17 cellular contexts compared by ENCODE assay signal in genomic region chr1:213075725-213076124, GRCh38. TPM values are rescaled to one million over a fixed set of nuclear protein-coding genes. Genes with fewer than 3 reads are reported as not detected.
A peak's percentile ranks its signal among the peaks of the same experiment; 100 is the strongest.
DNase-seq lines count a peak whose midpoint lies in the region; ATAC-seq, FAIRE-seq and TF ChIP-seq lines count a peak whose summit lies in the region.
"Had no signal": no experiment of that assay in that cellular context is flagged by ENCODE, and none has a peak within 500 bp of the region (broad histone marks: within the 10 kb centered on the region; RNA-seq: fewer than 3 reads in every experiment).

No MANE protein-coding gene starts in this region.

- no peak overlapping the region for H3K27ac Mint-ChIP-seq in CD4-positive, alpha-beta memory T cell

- H2AFZ ChIP-seq in mammary epithelial cell (ENCODE audit: low read depth, low read length): no peak overlapping the region

- H3K9ac ChIP-seq in mammary epithelial cell (ENCODE audit: insufficient read depth, low read length): no peak overlapping the region

- H3K36me3 Mint-ChIP-seq in CD4-positive, alpha-beta memory T cell: peaks cover 15 to 29% of the 10 kb centered on the region in 2 donors

- H3K27me3 ChIP-seq in CD4-positive, alpha-beta memory T cell (ENCODE audit: insufficient read depth, low read length): no peaks in the 10 kb centered on the region
- H3K27me3 ChIP-seq in mammary epithelial cell (ENCODE audit: insufficient read depth, low read length): no peaks in the 10 kb centered on the region
- H3K27me3 ChIP-seq: gastrocnemius medialis had no signal

- POLR2A ChIA-PET in CD4-positive, alpha-beta memory T cell (lab: Charles Lee; ENCODE audit: partially characterized antibody): no interaction called here

- H3K4me3 ChIP-seq in CD4-positive, alpha-beta memory T cell (ENCODE audit: low read length in 2 of 2): no peak overlapping the region
- H3K4me3 ChIP-seq in mammary epithelial cell (replicated peaks in 1 of 3; ENCODE audit: insufficient read depth in 1 of 3, low read depth in 2 of 3, low read length in 3 of 3): no peak overlapping the region
- H3K4me3 ChIP-seq: gastrocnemius medialis had no signal

- peak; percentile 9 for DNase-seq in GM18507 (ENCODE audit: extremely low spot score, insufficient read length, low read depth)
- DNase-seq in CD4-positive, alpha-beta memory T cell: no peak
- no peak for DNase-seq in mammary epithelial cell
- no peak for DNase-seq in NCI-H446 (lab: John Stamatoyannopoulos, UW)
- DNase-seq in GM19239 (ENCODE audit: insufficient read length, low spot score): no peak
- DNase-seq: AML-193; DMS79; effector memory CD8-positive, alpha-beta T cell; gastrocnemius medialis; NCI-H187 treated with DMSO at 0.1 percent for 48 hours; stimulated activated CD4-positive, alpha-beta T cell treated with anti-CD3 and anti-CD28 coated beads, Interleukin-2, amount 100 ng/mL, for 48 hours; stimulated activated naive CD4-positive, alpha-beta T cell had no signal

- H3K4me2 ChIP-seq in mammary epithelial cell (ENCODE audit: insufficient read depth, low read depth, low read length): no peak overlapping the region

- no peaks in the 10 kb centered on the region for H3K4me1 ChIP-seq in CD4-positive, alpha-beta memory T cell (ENCODE audit: insufficient read depth, low read length)
- no peaks in the 10 kb centered on the region for H3K4me1 ChIP-seq in mammary epithelial cell (ENCODE audit: insufficient read depth, low read length)
- H3K4me1 ChIP-seq: gastrocnemius medialis had no signal

- peaks cover 3% of the 10 kb centered on the region for H3K79me2 ChIP-seq in mammary epithelial cell (ENCODE audit: insufficient read depth, low read length)

- H3K27ac ChIP-seq in CD4-positive, alpha-beta memory T cell (ENCODE audit: low read depth, low read length): no peak overlapping the region
- no peak overlapping the region for H3K27ac ChIP-seq in mammary epithelial cell (ENCODE audit: insufficient read depth, low read depth, low read length)
- H3K27ac ChIP-seq: gastrocnemius medialis had no signal

- intact Hi-C loops in CD4-positive, alpha-beta memory T cell (cut with micrococcal nuclease): no loop called here
- intact Hi-C loops in mammary epithelial cell (cut with micrococcal nuclease): loop anchor here (10.0 kb wide), 1 partner anchor 261 kb away; no protein-coding TSS in a partner anchor

- FAIRE-seq in GM18507 (lab: Jason Lieb, UNC) (no peak), GM19239 (lab: Jason Lieb, UNC) (no peak)
- FAIRE-seq: keratinocyte had no signal

- H3K9me3 ChIP-seq in CD4-positive, alpha-beta memory T cell (ENCODE audit: control insufficient read depth in 1 of 2, low read length in 2 of 2): no peaks in the 10 kb centered on the region
- H3K9me3 ChIP-seq in mammary epithelial cell (replicated peaks; ENCODE audit: insufficient read depth, low read length): no peaks in the 10 kb centered on the region
- H3K9me3 ChIP-seq: gastrocnemius medialis had no signal

- no peaks in the 10 kb centered on the region for H3K27me3 Mint-ChIP-seq in CD4-positive, alpha-beta memory T cell
- H3K27me3 Mint-ChIP-seq: effector memory CD8-positive, alpha-beta T cell had no signal

- dilution Hi-C loops in mammary epithelial cell (cut with HindIII; ENCODE audit: low sequenced_read_pairs): no loop called here

- in situ Hi-C loops in mammary epithelial cell (cut with MboI; ENCODE audit: low sequenced_read_pairs in 2 of 2): no loop called here

- peaks cover under 1% of the 10 kb centered on the region for H3K36me3 ChIP-seq in CD4-positive, alpha-beta memory T cell (ENCODE audit: insufficient read depth, low read length)
- no peaks in the 10 kb centered on the region for H3K36me3 ChIP-seq in mammary epithelial cell (ENCODE audit: insufficient read depth, low read length)

- no TSS peak for BruUV-seq in mammary epithelial cell (replicated peaks; lab: Mats Ljungman, UMichigan)

- TF ChIP-seq CTCF in mammary epithelial cell (conservative IDR thresholded peaks at IDR 0.05 in 1 of 2, IDR thresholded peaks at IDR 0.05 in 1 of 2; ENCODE audit: extremely low read depth in 1 of 2, insufficient read depth in 1 of 2, low read depth in 1 of 2, low read length in 2 of 2): no peak

- H3K4me3 Mint-ChIP-seq in CD4-positive, alpha-beta memory T cell: no peak overlapping the region
- H3K4me3 Mint-ChIP-seq: effector memory CD8-positive, alpha-beta T cell had no signal

- 89% methylated on average over 2 of the region's 2 CpGs for WGBS in mammary epithelial cell (ENCODE audit: low coverage, missing lambda C conversion rate)

- ATAC-seq in GM19463 (IDR thresholded peaks at IDR 0.05; ENCODE audit: unreplicated experiment) (peak; percentile 56), HG02870 (IDR thresholded peaks at IDR 0.05; ENCODE audit: unreplicated experiment) (peak; percentile 85), HG03571 (IDR thresholded peaks at IDR 0.05; ENCODE audit: unreplicated experiment) (peak; percentile 60)
- ATAC-seq: effector memory CD8-positive, alpha-beta T cell; gastrocnemius medialis; SK-N-SH treated with all-trans-retinoic acid at 6 μM for 48 hours had no signal

- H3K4me1 Mint-ChIP-seq in CD4-positive, alpha-beta memory T cell: peaks cover 0 to 7% (median 3%) of the 10 kb centered on the region in 4 donors

- CTCF ChIA-PET in CD4-positive, alpha-beta memory T cell (lab: Charles Lee; ENCODE audit: partially characterized antibody): interaction anchor here (0.9 kb wide), 1 partner anchor 63 kb away, joined by 3 read pairs; no protein-coding TSS in a partner anchor
- CTCF ChIA-PET in mammary epithelial cell (lab: Charles Lee; ENCODE audit: low non-redundant PET): no interaction called here

- no peaks in the 10 kb centered on the region for H4K20me1 ChIP-seq in mammary epithelial cell (ENCODE audit: insufficient read depth, low read length)

- no peaks in the 10 kb centered on the region for H3K9me3 Mint-ChIP-seq in CD4-positive, alpha-beta memory T cell
- H3K9me3 Mint-ChIP-seq: effector memory CD8-positive, alpha-beta T cell had no signal

RNA-seq across cellular contexts. Expression of gene RPS6KC1, which starts 24.7 kb away (rescaled TPM):
- total RNA-seq in CD4-positive, alpha-beta memory T cell: 10 to 100 TPM; 13.2 to 15.4 TPM
- 1 to 10 TPM; 4.2 to 9.2 TPM for polyA plus RNA-seq in CD4-positive, alpha-beta memory T cell
- 10 to 100 TPM; 17.2 to 23.8 TPM for total RNA-seq in mammary epithelial cell
- 5.2 TPM for polyA plus RNA-seq in mammary epithelial cell
- polyA minus RNA-seq in mammary epithelial cell: 17.5 TPM
